Comparison of ENCODE assay signal across 22 cellular contexts in genomic region chr15:95644476-95644875, GRCh38.
DNase-seq lines count a peak whose midpoint lies in the region; TF ChIP-seq lines count a peak whose summit lies in the region.
"Had no signal": no experiment of that assay in that cellular context is flagged by ENCODE, and none has a peak within 500 bp of the region (broad histone marks: within the 10 kb centered on the region; RNA-seq: fewer than 3 reads in every experiment).

No MANE protein-coding gene starts in this region.

- 17 to 32% methylated on average over 2 of the region's 2 CpGs for WGBS in GM23248 (ENCODE audit: low coverage in 1 of 2, low lambda C conversion rate in 2 of 2, missing lambda C conversion rate in 2 of 2), 2 experiments
- WGBS in neuronal stem cell (ENCODE audit: extremely low coverage in 2 of 2, insufficient read length in 2 of 2, insufficient replicate concordance in 1 of 2), 2 donors: no CpG with 5 or more reads among the region's 2 CpGs

- H4K91ac ChIP-seq in neuronal stem cell (ENCODE audit: low read depth, low read length, poor library complexity): no peak overlapping the region

- intact Hi-C loops in A673 (cut with micrococcal nuclease; ENCODE audit: unreplicated experiment): no loop called here

- BruUV-seq in A673 (replicated peaks; lab: Mats Ljungman, UMichigan): no TSS peak

- H3K14ac ChIP-seq in neuronal stem cell (ENCODE audit: low read length): no peak overlapping the region

- no peaks in the 10 kb centered on the region for H3K79me1 ChIP-seq in neuronal stem cell (ENCODE audit: low read depth, low read length)

- H2BK120ac ChIP-seq in neuronal stem cell (ENCODE audit: low read depth, low read length): no peak overlapping the region

- H3K4me3 ChIP-seq in A673 (ENCODE audit: low read depth, low read length, poor library complexity, severe bottlenecking): no peak overlapping the region
- H3K4me3 ChIP-seq in GM23248: no peak overlapping the region
- H3K4me3 ChIP-seq in fibroblast of pulmonary artery (replicated peaks; ENCODE audit: low read depth, low read length): no peak overlapping the region
- no peak overlapping the region for H3K4me3 ChIP-seq in neuronal stem cell (ENCODE audit: low read length in 2 of 2)
- H3K4me3 ChIP-seq: HAP-1, neural progenitor cell, smooth muscle cell had no signal

- no peaks in the 10 kb centered on the region for H3K27me3 ChIP-seq in A673 (replicated peaks; ENCODE audit: insufficient read depth, low read depth, low read length, poor library complexity)
- no peaks in the 10 kb centered on the region for H3K27me3 ChIP-seq in GM23248 (replicated peaks; ENCODE audit: insufficient read depth)
- H3K27me3 ChIP-seq in neuronal stem cell (ENCODE audit: control insufficient read depth in 3 of 3, insufficient read depth in 3 of 3, low read depth in 1 of 3, low read length in 3 of 3): no peaks in the 10 kb centered on the region
- H3K27me3 ChIP-seq: neural progenitor cell had no signal

- H2AK5ac ChIP-seq in neuronal stem cell (ENCODE audit: low read depth, low read length): no peak overlapping the region

- no peak overlapping the region for H2BK5ac ChIP-seq in neuronal stem cell (ENCODE audit: low read length)

- H3K4me1 ChIP-seq in A673 (ENCODE audit: insufficient read depth, low read length, poor library complexity, severe bottlenecking): peaks cover 9% of the 10 kb centered on the region
- H3K4me1 ChIP-seq in GM23248 (ENCODE audit: insufficient read depth): no peaks in the 10 kb centered on the region
- no peaks in the 10 kb centered on the region for H3K4me1 ChIP-seq in neuronal stem cell (ENCODE audit: control insufficient read depth in 2 of 2, insufficient read depth in 1 of 2, low read depth in 1 of 2, low read length in 2 of 2)
- H3K4me1 ChIP-seq: neural progenitor cell had no signal

- H4K8ac ChIP-seq in neuronal stem cell (ENCODE audit: low read depth, low read length): no peak overlapping the region

- H4K20me1 ChIP-seq in GM23248 (ENCODE audit: insufficient read depth): no peaks in the 10 kb centered on the region

- POLR2A ChIA-PET in A673 (lab: Charles Lee; ENCODE audit: low non-redundant PET): no interaction called here

- DNase-seq in A673 (ENCODE audit: low spot score) (peak; percentile 10), GM23248 (peak; percentile 5), SK-N-DZ (ENCODE audit: low spot score) (peak; percentile 21), fibroblast of pulmonary artery (ENCODE audit: low read depth) (peak; percentile 35), amygdala (lab: John Stamatoyannopoulos, UW) (no peak), neuronal stem cell (ENCODE audit: low spot score) (no peak), nucleus accumbens (lab: John Stamatoyannopoulos, UW) (no peak)
- DNase-seq: ACHN; activated CD4-positive, CD25-positive, alpha-beta regulatory T cell; activated T-cell treated with anti-CD3 and anti-CD28 coated beads, Interleukin-2, amount 50 U/mL, for 72 hours; hippocampal formation; Kasumi-1; mesenchymal stem cell; NCI-H146; NCI-H2107; NCI-H446 treated with DMSO at 0.1 percent for 48 hours; right cardiac atrium; SK-N-SH; stimulated activated naive CD4-positive, alpha-beta T cell treated with Interleukin-2 at 50 U/mL for 16 hours had no signal

- H3F3A ChIP-seq in GM23248 (ENCODE audit: insufficient read depth): no peaks in the 10 kb centered on the region

- no peak overlapping the region for H3K23ac ChIP-seq in neuronal stem cell (ENCODE audit: low read depth, low read length, poor library complexity)

- no peak overlapping the region for H2BK12ac ChIP-seq in neuronal stem cell (ENCODE audit: low read length)

- H3K9me2 ChIP-seq in GM23248 (ENCODE audit: insufficient read depth): no peaks in the 10 kb centered on the region
- H3K9me2 ChIP-seq: SK-N-SH had no signal

- no peak overlapping the region for H3K4me2 ChIP-seq in GM23248 (ENCODE audit: unreplicated experiment)
- no peak overlapping the region for H3K4me2 ChIP-seq in neuronal stem cell (ENCODE audit: insufficient read depth, low read length, poor library complexity, severe bottlenecking)
- H3K4me2 ChIP-seq: neural progenitor cell, SK-N-SH, smooth muscle cell had no signal

- TF ChIP-seq CTCF in A673 (conservative IDR thresholded peaks at IDR 0.05; ENCODE audit: low read depth, low read length) (no peak), fibroblast of pulmonary artery (IDR thresholded peaks at IDR 0.05; ENCODE audit: low read length, missing control alignments) (no peak)

- CTCF ChIA-PET in A673 (lab: Charles Lee): no interaction called here

- H2BK15ac ChIP-seq in neuronal stem cell (ENCODE audit: low read length): no peak overlapping the region

- no peak overlapping the region for H3K4ac ChIP-seq in neuronal stem cell (ENCODE audit: low read length)

- H3K36me3 ChIP-seq in A673 (ENCODE audit: insufficient read depth, low read length, poor library complexity, severe bottlenecking) (no peaks in the 10 kb centered on the region), GM23248 (ENCODE audit: low read depth) (no peaks in the 10 kb centered on the region), neuronal stem cell (replicated peaks in 1 of 2; ENCODE audit: control insufficient read depth in 2 of 2, insufficient read depth in 2 of 2, low read length in 2 of 2) (no peaks in the 10 kb centered on the region)
- H3K36me3 ChIP-seq: HAP-1, neural progenitor cell had no signal

- no peak overlapping the region for H3K18ac ChIP-seq in neuronal stem cell (ENCODE audit: low read length)

- H2AFZ ChIP-seq in GM23248 (no peak overlapping the region), neuronal stem cell (ENCODE audit: low read length) (no peak overlapping the region)
- H2AFZ ChIP-seq: neural progenitor cell had no signal

- no peaks in the 10 kb centered on the region for H3K9me3 ChIP-seq in A673 (ENCODE audit: low read depth, low read length, poor library complexity, severe bottlenecking)
- H3K9me3 ChIP-seq in GM23248 (ENCODE audit: low read depth): no peaks in the 10 kb centered on the region
- H3K9me3 ChIP-seq in neuronal stem cell (replicated peaks in 1 of 2; ENCODE audit: control insufficient read depth in 2 of 2, insufficient read depth in 1 of 2, low read depth in 1 of 2, low read length in 2 of 2): peaks cover 0 to 3% of the 10 kb centered on the region in 2 donors
- H3K9me3 ChIP-seq: HAP-1, SK-N-SH had no signal

- no peaks in the 10 kb centered on the region for H3K79me2 ChIP-seq in GM23248 (ENCODE audit: insufficient read depth)

- in situ Hi-C loops in GM23248 (cut with MboI): no loop called here

- no peak overlapping the region for H3K9ac ChIP-seq in GM23248
- no peak overlapping the region for H3K9ac ChIP-seq in neuronal stem cell (ENCODE audit: low read depth, low read length, poor library complexity)
- H3K9ac ChIP-seq: neural progenitor cell, SK-N-SH had no signal

- H3K27ac ChIP-seq in A673 (ENCODE audit: low read depth, low read length, poor library complexity, severe bottlenecking): no peak overlapping the region
- no peak overlapping the region for H3K27ac ChIP-seq in GM23248
- H3K27ac ChIP-seq in neuronal stem cell (replicated peaks; ENCODE audit: low read length): no peak overlapping the region
- H3K27ac ChIP-seq: neural progenitor cell had no signal

Comparison
In these comparisons a context has a peak if more than half of its experiments do, and no peak if none do; other contexts are left out.
1. DNase-seq: peak in A673 (single experiment), GM23248 (single experiment), SK-N-DZ (single experiment) and fibroblast of pulmonary artery (single experiment); none in amygdala (0 of 56), neuronal stem cell (single experiment) and nucleus accumbens (0 of 56).